Comparison of ENCODE assay signal across 9 cellular contexts in genomic region chr7:126700807-126701604, GRCh38.
A peak's percentile ranks its signal among the peaks of the same experiment; 100 is the strongest.
DNase-seq lines count a peak whose midpoint lies in the region; ATAC-seq and TF ChIP-seq lines count a peak whose summit lies in the region.
"Had no signal": no experiment of that assay in that cellular context is flagged by ENCODE, and none has a peak within 500 bp of the region (broad histone marks: within the 10 kb centered on the region; RNA-seq: fewer than 3 reads in every experiment).

No MANE protein-coding gene starts in this region.

- CTCF ChIA-PET in mammary epithelial cell (lab: Charles Lee; ENCODE audit: low non-redundant PET) = no interaction called here

- H4K20me1 ChIP-seq in MM.1S (ENCODE audit: insufficient read depth, low read length) (no peaks in the 10 kb centered on the region), mammary epithelial cell (ENCODE audit: insufficient read depth, low read length) (no peaks in the 10 kb centered on the region)

- peaks cover 11% of the 10 kb centered on the region for H3K27me3 Mint-ChIP-seq in mesothelial cell of epicardium (ENCODE audit: low read depth)

- H3K9me3 Mint-ChIP-seq in mesothelial cell of epicardium = peaks cover 5% of the 10 kb centered on the region

- H3K27ac ChIP-seq in MM.1S (ENCODE audit: low read length) (peak overlapping the region; percentile 81), mammary epithelial cell (ENCODE audit: insufficient read depth, low read depth, low read length) (peak overlapping the region; percentile 85)
- H3K27ac ChIP-seq: parathyroid adenoma had no signal

- in situ Hi-C loops in mammary epithelial cell (cut with MboI; ENCODE audit: low sequenced_read_pairs in 2 of 2) = no loop called here

- BruUV-seq in mammary epithelial cell (replicated peaks; lab: Mats Ljungman, UMichigan) = TSS peak; percentile 94

- TF ChIP-seq CTCF in HFF-Myc (IDR thresholded peaks at IDR 0.05; ENCODE audit: low read depth, low read length, missing control alignments) = no peak
- no peak for TF ChIP-seq CTCF in MM.1S (IDR thresholded peaks at IDR 0.05; ENCODE audit: low read length)
- TF ChIP-seq CTCF in mammary epithelial cell (conservative IDR thresholded peaks at IDR 0.05 in 1 of 2, IDR thresholded peaks at IDR 0.05 in 1 of 2; ENCODE audit: extremely low read depth in 1 of 2, insufficient read depth in 1 of 2, low read depth in 1 of 2, low read length in 2 of 2) = no peak
- TF ChIP-seq CTCF in mesothelial cell of epicardium (IDR thresholded peaks at IDR 0.05; ENCODE audit: unreplicated experiment) = no peak

- H3K36me3 ChIP-seq in MM.1S (replicated peaks; ENCODE audit: insufficient read depth, low read length) (no peaks in the 10 kb centered on the region), mammary epithelial cell (ENCODE audit: insufficient read depth, low read length) (no peaks in the 10 kb centered on the region)

- no peak overlapping the region for H3K4me3 Mint-ChIP-seq in mesothelial cell of epicardium

- H3K4me1 Mint-ChIP-seq in mesothelial cell of epicardium = peaks cover 12% of the 10 kb centered on the region

- peak; percentile 6 to 15 for DNase-seq in activated CD8-positive, alpha-beta memory T cell treated with anti-CD3 and anti-CD28 coated beads for 4 hours (ENCODE audit: low read depth in 2 of 2)
- no peak for DNase-seq in activated CD8-positive, alpha-beta memory T cell treated with anti-CD3 and anti-CD28 coated beads, Interleukin-2, amount 50 U/mL, for 4 hours
- peak; percentile 90 for DNase-seq in HFF-Myc (ENCODE audit: extremely low read depth, low read depth)
- DNase-seq in MM.1S = peak; percentile 99
- DNase-seq in mammary epithelial cell = peak; percentile 93
- DNase-seq in mucosa of gallbladder (ENCODE audit: low spot score) = peak; percentile 23
- DNase-seq in mesothelial cell of epicardium (ENCODE audit: low spot score in 2 of 2, unreplicated experiment in 2 of 2) = no peak

- no peak overlapping the region for H3K27ac Mint-ChIP-seq in mesothelial cell of epicardium

- H3K4me1 ChIP-seq in MM.1S (ENCODE audit: low read length) (peaks cover 36% of the 10 kb centered on the region), mammary epithelial cell (ENCODE audit: insufficient read depth, low read length) (peaks cover 36% of the 10 kb centered on the region)
- H3K4me1 ChIP-seq: parathyroid adenoma had no signal

- H3K4me2 ChIP-seq in MM.1S (ENCODE audit: low read depth, low read length) (peak overlapping the region; percentile 82), mammary epithelial cell (ENCODE audit: insufficient read depth, low read depth, low read length) (peak overlapping the region; percentile 81)

- H3K79me2 ChIP-seq in MM.1S (ENCODE audit: low read length) = no peaks in the 10 kb centered on the region
- no peaks in the 10 kb centered on the region for H3K79me2 ChIP-seq in mammary epithelial cell (ENCODE audit: insufficient read depth, low read length)
- H3K79me2 ChIP-seq: parathyroid adenoma had no signal

- H3K4me3 ChIP-seq in HFF-Myc (replicated peaks; ENCODE audit: low read depth, low read length) = no peak overlapping the region
- H3K4me3 ChIP-seq in MM.1S (ENCODE audit: low read length) = peak overlapping the region; percentile 43; the same call in 1 of the 2 replicates
- H3K4me3 ChIP-seq in mammary epithelial cell (replicated peaks in 1 of 3; ENCODE audit: insufficient read depth in 1 of 3, low read depth in 2 of 3, low read length in 3 of 3) = peak overlapping the region in 1 of 3 experiments; percentile 31

- WGBS in mammary epithelial cell (ENCODE audit: low coverage, missing lambda C conversion rate) = 14% methylated on average over 5 of the region's 5 CpGs

- intact Hi-C loops in mammary epithelial cell (cut with micrococcal nuclease) = loop anchor here (2.0 to 5.0 kb wide), 2 partner anchors 129 to 692 kb away; partner anchors contain the start of gene ZNF800

- peak; percentile 95 for ATAC-seq in SK-N-SH treated with all-trans-retinoic acid at 6 μM for 48 hours

- H3K9me3 ChIP-seq in MM.1S (replicated peaks; ENCODE audit: insufficient read depth, low read length) = no peaks in the 10 kb centered on the region
- no peaks in the 10 kb centered on the region for H3K9me3 ChIP-seq in mammary epithelial cell (replicated peaks; ENCODE audit: insufficient read depth, low read length)

- dilution Hi-C loops in mammary epithelial cell (cut with HindIII; ENCODE audit: low sequenced_read_pairs) = no loop called here

- peaks cover 3% of the 10 kb centered on the region for H3K36me3 Mint-ChIP-seq in mesothelial cell of epicardium

- peak overlapping the region; percentile 57 for H2AFZ ChIP-seq in MM.1S (ENCODE audit: low read length)
- H2AFZ ChIP-seq in mammary epithelial cell (ENCODE audit: low read depth, low read length) = no peak overlapping the region
- H2AFZ ChIP-seq: parathyroid adenoma had no signal

- no peaks in the 10 kb centered on the region for H3K9me2 ChIP-seq in MM.1S (replicated peaks; ENCODE audit: insufficient read depth, low read length)

- H3K9ac ChIP-seq in MM.1S (ENCODE audit: low read length) (peak overlapping the region; percentile 54; the same call in 1 of the 2 replicates), mammary epithelial cell (ENCODE audit: insufficient read depth, low read length) (peak overlapping the region; percentile 40)
- H3K9ac ChIP-seq: parathyroid adenoma had no signal

- H3K27me3 ChIP-seq in MM.1S (replicated peaks; ENCODE audit: insufficient read depth, low read length) (no peaks in the 10 kb centered on the region), mammary epithelial cell (ENCODE audit: insufficient read depth, low read length) (no peaks in the 10 kb centered on the region)

- H3F3A ChIP-seq in MM.1S (ENCODE audit: insufficient read depth, low read length) = peaks cover 12% of the 10 kb centered on the region; the same call in 1 of the 2 replicates

TF ChIP-seq in SK-N-SH treated with all-trans-retinoic acid at 6 μM for 48 hours, 23 proteins besides CTCF, POLR2A, EP300 and RAD21:
- TF ChIP-seq PATZ1 (CRISPR knock-in tag; IDR thresholded peaks at IDR 0.05; ENCODE audit: borderline replicate concordance) (peak; percentile 49; the same call in 1 of the 2 replicates), ISL1 (CRISPR knock-in tag; IDR thresholded peaks at IDR 0.05) (peak; percentile 43), TCF4 (CRISPR knock-in tag; IDR thresholded peaks at IDR 0.05; ENCODE audit: borderline replicate concordance) (peak; percentile 77), BACH2 (CRISPR knock-in tag; IDR thresholded peaks at IDR 0.05; ENCODE audit: borderline replicate concordance) (peak; percentile 93; the same call in 1 of the 2 replicates), RARB (CRISPR knock-in tag; IDR thresholded peaks at IDR 0.05) (0 out of 2 replicates have a peak, but pooled peaks have one; percentile 12), ARNTL (CRISPR knock-in tag; IDR thresholded peaks at IDR 0.05; ENCODE audit: borderline replicate concordance, low read depth) (no peak)

Comparison
In these comparisons a context has a peak if more than half of its experiments do, and no peak if none do; other contexts are left out.
1. DNase-seq: peak in activated CD8-positive, alpha-beta memory T cell treated with anti-CD3 and anti-CD28 coated beads for 4 hours (2 of 2), HFF-Myc (single experiment), MM.1S (single experiment), mammary epithelial cell (single experiment) and mucosa of gallbladder (single experiment); none in activated CD8-positive, alpha-beta memory T cell treated with anti-CD3 and anti-CD28 coated beads, Interleukin-2, amount 50 U/mL, for 4 hours (single experiment) and mesothelial cell of epicardium (0 of 2).